ENCODE assay signal across 19 cellular contexts in genomic region chr3:190194506-190194905, GRCh38.
A peak's percentile ranks its signal among the peaks of the same experiment; 100 is the strongest.
DNase-seq lines count a peak whose midpoint lies in the region; ATAC-seq, FAIRE-seq and TF ChIP-seq lines count a peak whose summit lies in the region.
"Had no signal": no experiment of that assay in that cellular context is flagged by ENCODE, and none has a peak within 500 bp of the region (broad histone marks: within the 10 kb centered on the region; RNA-seq: fewer than 3 reads in every experiment).

No MANE protein-coding gene starts in this region.

- no peak for TF ChIP-seq RAD21 in A549 (conservative IDR thresholded peaks at IDR 0.05 in 1 of 2, IDR thresholded peaks at IDR 0.05 in 1 of 2)

- DNase-seq in A549 (ENCODE audit: low read depth in 1 of 2, low spot score in 1 of 2) (no peak), H54 (ENCODE audit: insufficient read length, low spot score) (no peak), SJSA1 (ENCODE audit: low read depth in 1 of 2, low spot score in 2 of 2) (peak in 1 of 2 experiments; percentile 30), mesendoderm (no peak), chondrocyte (ENCODE audit: low spot score) (no peak), NCI-H510A (lab: John Stamatoyannopoulos, UW) (no peak)
- DNase-seq: AML-193; Caco-2; CD4-positive, alpha-beta T cell; GM23248 had no signal

- no peak overlapping the region for H3K56ac ChIP-seq in mesendoderm (ENCODE audit: low read length)

- no peaks in the 10 kb centered on the region for H3K9me3 Mint-ChIP-seq in chondrocyte (ENCODE audit: low read depth)
- H3K9me3 Mint-ChIP-seq: CD4-positive, alpha-beta T cell had no signal

- H3K9me3 ChIP-seq in A549: no peaks in the 10 kb centered on the region
- H3K9me3 ChIP-seq in SJSA1 (replicated peaks): no peaks in the 10 kb centered on the region
- H3K9me3 ChIP-seq: Caco-2, HAP-1 had no signal

- no peak overlapping the region for H2BK5ac ChIP-seq in mesendoderm (ENCODE audit: low read length)

- H3K4me3 ChIP-seq in A549 (no peak overlapping the region), SJSA1 (no peak overlapping the region), mesendoderm (ENCODE audit: low read length) (no peak overlapping the region)
- H3K4me3 ChIP-seq: GM23248, HAP-1, K562 had no signal

- H4K8ac ChIP-seq in mesendoderm (ENCODE audit: low read depth, low read length): peak overlapping the region; percentile 65

- H3K79me2 ChIP-seq in mesendoderm (ENCODE audit: control insufficient read depth, insufficient read depth, low read length): no peaks in the 10 kb centered on the region

- WGBS in A549 (ENCODE audit: missing lambda C conversion rate): 71% methylated on average over 3 of the region's 3 CpGs
- no CpG with 5 or more reads among the region's 3 CpGs for WGBS in mesendoderm (ENCODE audit: extremely low coverage, insufficient coverage, low lambda C conversion rate)

- H3K4me1 ChIP-seq in A549: peaks cover 58% of the 10 kb centered on the region
- H3K4me1 ChIP-seq in SJSA1 (replicated peaks): peaks cover 56% of the 10 kb centered on the region
- no peaks in the 10 kb centered on the region for H3K4me1 ChIP-seq in mesendoderm (ENCODE audit: control insufficient read depth, low read depth, low read length)
- H3K4me1 ChIP-seq: HAP-1 had no signal

- H3K27ac Mint-ChIP-seq in chondrocyte (ENCODE audit: unreplicated experiment): no peak overlapping the region
- H3K27ac Mint-ChIP-seq: CD4-positive, alpha-beta T cell had no signal

- ATAC-seq in A549 (no peak), HG03354 (IDR thresholded peaks at IDR 0.05; ENCODE audit: poor library complexity, severe bottlenecking, unreplicated experiment) (no peak)
- ATAC-seq: K562 had no signal

- H3K23ac ChIP-seq in mesendoderm (ENCODE audit: low read length): no peak overlapping the region

- H3K4me1 Mint-ChIP-seq in chondrocyte (ENCODE audit: low read depth): peaks cover 13% of the 10 kb centered on the region

- no peaks in the 10 kb centered on the region for H3K36me3 Mint-ChIP-seq in chondrocyte (ENCODE audit: low read depth)

- H3K4me2 ChIP-seq in A549: no peak overlapping the region
- H3K4me2 ChIP-seq in mesendoderm (ENCODE audit: low read length): no peak overlapping the region

- TF ChIP-seq CTCF in A549 (IDR thresholded peaks at IDR 0.05) (no peak), chondrocyte (IDR thresholded peaks at IDR 0.05) (no peak)

- H3K27me3 Mint-ChIP-seq in chondrocyte (ENCODE audit: low read depth): no peaks in the 10 kb centered on the region

- H2BK15ac ChIP-seq in mesendoderm (replicated peaks; ENCODE audit: low read depth): no peak overlapping the region

- H2BK120ac ChIP-seq in mesendoderm (ENCODE audit: low read depth, low read length): no peak overlapping the region

- H3K9ac ChIP-seq in mesendoderm (ENCODE audit: low read length): no peak overlapping the region
- H3K9ac ChIP-seq: GM23248 had no signal

- FAIRE-seq in A549 (lab: Jason Lieb, UNC) (no peak), H54 (lab: Jason Lieb, UNC) (peak; percentile 75)
- FAIRE-seq: D721Med, G401.6, GM12891, GM19239, K562 had no signal

- CTCF ChIA-PET in A549 (lab: Yijun Ruan, JAX): interaction anchor here (0.8 to 0.9 kb wide), 2 partner anchors 9 to 177 kb away, joined by 3 read pairs; no protein-coding TSS in a partner anchor

- H3K36me3 ChIP-seq in SJSA1 (no peaks in the 10 kb centered on the region), mesendoderm (ENCODE audit: control insufficient read depth, insufficient read depth, low read length) (no peaks in the 10 kb centered on the region)
- H3K36me3 ChIP-seq: HAP-1 had no signal

- no peak overlapping the region for H3K4ac ChIP-seq in mesendoderm (ENCODE audit: low read depth, low read length)

- no peak overlapping the region for H3K18ac ChIP-seq in mesendoderm (ENCODE audit: low read length)

- H3K79me1 ChIP-seq in mesendoderm (ENCODE audit: low read length): no peaks in the 10 kb centered on the region

- no peak overlapping the region for H4K5ac ChIP-seq in mesendoderm (ENCODE audit: low read length)

- H2AK5ac ChIP-seq in mesendoderm (ENCODE audit: low read length): no peak overlapping the region

- TF ChIP-seq POLR2A in A549 (IDR thresholded peaks at IDR 0.05; ENCODE audit: low read length) (no peak), H54 (IDR thresholded peaks at IDR 0.05; ENCODE audit: low read depth, low read length) (no peak)

- POLR2A ChIA-PET in A549 (lab: Yijun Ruan, JAX): no interaction called here

- H3K27me3 ChIP-seq in SJSA1 (replicated peaks) (no peaks in the 10 kb centered on the region), mesendoderm (ENCODE audit: insufficient read depth, low read length, poor library complexity) (no peaks in the 10 kb centered on the region)

- no peak overlapping the region for H3K4me3 Mint-ChIP-seq in chondrocyte (ENCODE audit: unreplicated experiment)
- H3K4me3 Mint-ChIP-seq: CD4-positive, alpha-beta T cell had no signal

- H3K27ac ChIP-seq in A549 (peak overlapping the region; percentile 33 to 80; a peak in 4 of 6 replicates), SJSA1 (0 out of 2 replicates have a peak overlapping the region, but pooled peaks have one; percentile 15), mesendoderm (ENCODE audit: low read depth, low read length) (no peak overlapping the region)
- H3K27ac ChIP-seq: C4-2B, GM23248, HL-60 had no signal

- no peak for TF ChIP-seq EP300 in A549 (IDR thresholded peaks at IDR 0.05)

TF ChIP-seq in A549, 52 proteins besides CTCF, POLR2A, EP300 and RAD21:
- TF ChIP-seq HMGXB4 (CRISPR knock-in tag; IDR thresholded peaks at IDR 0.05; ENCODE audit: borderline replicate concordance) (no peak), TP53 (CRISPR knock-in tag; IDR thresholded peaks at IDR 0.05) (no peak), CHD2 (IDR thresholded peaks at IDR 0.05; ENCODE audit: low read length, partially characterized antibody) (no peak), CBX8 (IDR thresholded peaks at IDR 0.05) (no peak), MAFK (IDR thresholded peaks at IDR 0.05; ENCODE audit: partially characterized antibody) (no peak), SREBF2 (IDR thresholded peaks at IDR 0.05) (no peak), FOXS1 (CRISPR knock-in tag; IDR thresholded peaks at IDR 0.05) (no peak), NPAS2 (CRISPR knock-in tag; IDR thresholded peaks at IDR 0.05; ENCODE audit: borderline replicate concordance) (no peak), ATOH8 (CRISPR knock-in tag; IDR thresholded peaks at IDR 0.05; ENCODE audit: low read depth) (no peak), KDM5A (IDR thresholded peaks at IDR 0.05) (no peak)
